In the genomic region with DNA sequence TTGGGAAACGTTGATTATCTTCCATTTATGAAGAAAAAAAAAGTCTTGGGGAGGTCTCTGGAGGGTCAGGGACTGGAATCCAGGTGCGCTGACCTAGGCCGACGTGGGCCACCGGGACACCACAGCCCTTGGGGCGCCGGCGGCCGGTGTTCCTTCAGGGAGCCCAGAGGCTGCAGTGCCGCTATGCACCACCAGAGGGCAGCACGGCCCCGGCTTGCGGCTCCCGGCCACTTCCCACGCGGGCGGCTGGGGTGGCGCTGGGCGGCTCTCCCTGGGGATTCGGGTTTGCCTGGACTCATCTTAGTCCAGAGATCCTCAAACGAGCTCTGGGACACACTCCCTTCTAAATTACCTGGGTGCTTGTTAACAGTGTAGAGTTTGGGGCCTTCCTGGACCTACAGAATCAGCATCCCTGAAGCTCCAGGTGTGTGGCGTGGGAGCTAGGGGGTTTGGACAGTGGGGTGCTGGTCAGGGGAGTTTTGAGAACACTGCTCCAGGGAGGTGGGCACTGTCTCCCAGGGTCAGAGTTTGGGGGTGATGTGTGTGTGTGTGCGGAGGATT, we compare ENCODE assay signal across 1 cellular context.
TF ChIP-seq lines count a peak whose summit lies in the region.

No MANE protein-coding gene starts in this region.

TF ChIP-seq in HepG2, 621 proteins besides CTCF, POLR2A, EP300 and RAD21 (continued from another document and continues in another):
- TF ChIP-seq, protein P1, sequence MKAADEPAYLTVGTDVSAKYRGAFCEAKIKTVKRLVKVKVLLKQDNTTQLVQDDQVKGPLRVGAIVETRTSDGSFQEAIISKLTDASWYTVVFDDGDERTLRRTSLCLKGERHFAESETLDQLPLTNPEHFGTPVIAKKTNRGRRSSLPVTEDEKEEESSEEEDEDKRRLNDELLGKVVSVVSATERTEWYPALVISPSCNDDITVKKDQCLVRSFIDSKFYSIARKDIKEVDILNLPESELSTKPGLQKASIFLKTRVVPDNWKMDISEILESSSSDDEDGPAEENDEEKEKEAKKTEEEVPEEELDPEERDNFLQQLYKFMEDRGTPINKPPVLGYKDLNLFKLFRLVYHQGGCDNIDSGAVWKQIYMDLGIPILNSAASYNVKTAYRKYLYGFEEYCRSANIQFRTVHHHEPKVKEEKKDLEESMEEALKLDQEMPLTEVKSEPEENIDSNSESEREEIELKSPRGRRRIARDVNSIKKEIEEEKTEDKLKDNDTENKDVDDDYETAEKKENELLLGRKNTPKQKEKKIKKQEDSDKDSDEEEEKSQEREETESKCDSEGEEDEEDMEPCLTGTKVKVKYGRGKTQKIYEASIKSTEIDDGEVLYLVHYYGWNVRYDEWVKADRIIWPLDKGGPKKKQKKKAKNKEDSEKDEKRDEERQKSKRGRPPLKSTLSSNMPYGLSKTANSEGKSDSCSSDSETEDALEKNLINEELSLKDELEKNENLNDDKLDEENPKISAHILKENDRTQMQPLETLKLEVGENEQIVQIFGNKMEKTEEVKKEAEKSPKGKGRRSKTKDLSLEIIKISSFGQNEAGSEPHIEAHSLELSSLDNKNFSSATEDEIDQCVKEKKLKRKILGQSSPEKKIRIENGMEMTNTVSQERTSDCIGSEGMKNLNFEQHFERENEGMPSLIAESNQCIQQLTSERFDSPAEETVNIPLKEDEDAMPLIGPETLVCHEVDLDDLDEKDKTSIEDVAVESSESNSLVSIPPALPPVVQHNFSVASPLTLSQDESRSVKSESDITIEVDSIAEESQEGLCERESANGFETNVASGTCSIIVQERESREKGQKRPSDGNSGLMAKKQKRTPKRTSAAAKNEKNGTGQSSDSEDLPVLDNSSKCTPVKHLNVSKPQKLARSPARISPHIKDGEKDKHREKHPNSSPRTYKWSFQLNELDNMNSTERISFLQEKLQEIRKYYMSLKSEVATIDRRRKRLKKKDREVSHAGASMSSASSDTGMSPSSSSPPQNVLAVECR (CRISPR knock-in tag; IDR thresholded peaks at IDR 0.05; ENCODE audit: borderline replicate concordance), result no peak
- TF ChIP-seq, protein P2, sequence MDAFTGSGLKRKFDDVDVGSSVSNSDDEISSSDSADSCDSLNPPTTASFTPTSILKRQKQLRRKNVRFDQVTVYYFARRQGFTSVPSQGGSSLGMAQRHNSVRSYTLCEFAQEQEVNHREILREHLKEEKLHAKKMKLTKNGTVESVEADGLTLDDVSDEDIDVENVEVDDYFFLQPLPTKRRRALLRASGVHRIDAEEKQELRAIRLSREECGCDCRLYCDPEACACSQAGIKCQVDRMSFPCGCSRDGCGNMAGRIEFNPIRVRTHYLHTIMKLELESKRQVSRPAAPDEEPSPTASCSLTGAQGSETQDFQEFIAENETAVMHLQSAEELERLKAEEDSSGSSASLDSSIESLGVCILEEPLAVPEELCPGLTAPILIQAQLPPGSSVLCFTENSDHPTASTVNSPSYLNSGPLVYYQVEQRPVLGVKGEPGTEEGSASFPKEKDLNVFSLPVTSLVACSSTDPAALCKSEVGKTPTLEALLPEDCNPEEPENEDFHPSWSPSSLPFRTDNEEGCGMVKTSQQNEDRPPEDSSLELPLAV (CRISPR knock-in tag; conservative IDR thresholded peaks at IDR 0.05; ENCODE audit: low read depth), result no peak
- TF ChIP-seq SIX4 (CRISPR knock-in tag; IDR thresholded peaks at IDR 0.05) (no peak), HES4 (CRISPR knock-in tag; IDR thresholded peaks at IDR 0.05; ENCODE audit: borderline replicate concordance) (no peak; the same call in 1 of the 2 replicates), ZNF777 (CRISPR knock-in tag; IDR thresholded peaks at IDR 0.05) (no peak), JDP2 (CRISPR knock-in tag; IDR thresholded peaks at IDR 0.05; ENCODE audit: borderline replicate concordance) (no peak), ZNF879 (CRISPR knock-in tag; IDR thresholded peaks at IDR 0.05) (no peak), ZKSCAN1 (IDR thresholded peaks at IDR 0.05; ENCODE audit: low read length) (no peak), ZNF776 (CRISPR knock-in tag; IDR thresholded peaks at IDR 0.05) (no peak), ZNF282 (IDR thresholded peaks at IDR 0.05; ENCODE audit: partially characterized antibody) (no peak), ZNF230 (CRISPR knock-in tag; IDR thresholded peaks at IDR 0.05) (0 out of 2 replicates have a peak, but pooled peaks have one; percentile 45), FOXJ3 (CRISPR knock-in tag; IDR thresholded peaks at IDR 0.05; ENCODE audit: borderline replicate concordance) (peak; percentile 32; the same call in 1 of the 2 replicates), KAT8 (CRISPR knock-in tag; IDR thresholded peaks at IDR 0.05) (no peak), ZFP36 (IDR thresholded peaks at IDR 0.05; ENCODE audit: borderline replicate concordance, low read depth, low read length, partially characterized antibody) (no peak)
- TF ChIP-seq, protein P3, sequence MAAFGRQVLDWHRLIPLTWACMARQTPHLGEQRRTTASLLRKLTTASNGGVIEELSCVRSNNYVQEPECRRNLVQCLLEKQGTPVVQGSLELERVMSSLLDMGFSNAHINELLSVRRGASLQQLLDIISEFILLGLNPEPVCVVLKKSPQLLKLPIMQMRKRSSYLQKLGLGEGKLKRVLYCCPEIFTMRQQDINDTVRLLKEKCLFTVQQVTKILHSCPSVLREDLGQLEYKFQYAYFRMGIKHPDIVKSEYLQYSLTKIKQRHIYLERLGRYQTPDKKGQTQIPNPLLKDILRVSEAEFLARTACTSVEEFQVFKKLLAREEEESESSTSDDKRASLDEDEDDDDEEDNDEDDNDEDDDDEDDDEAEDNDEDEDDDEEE (CRISPR knock-in tag; IDR thresholded peaks at IDR 0.05), result no peak
- TF ChIP-seq, protein P4, sequence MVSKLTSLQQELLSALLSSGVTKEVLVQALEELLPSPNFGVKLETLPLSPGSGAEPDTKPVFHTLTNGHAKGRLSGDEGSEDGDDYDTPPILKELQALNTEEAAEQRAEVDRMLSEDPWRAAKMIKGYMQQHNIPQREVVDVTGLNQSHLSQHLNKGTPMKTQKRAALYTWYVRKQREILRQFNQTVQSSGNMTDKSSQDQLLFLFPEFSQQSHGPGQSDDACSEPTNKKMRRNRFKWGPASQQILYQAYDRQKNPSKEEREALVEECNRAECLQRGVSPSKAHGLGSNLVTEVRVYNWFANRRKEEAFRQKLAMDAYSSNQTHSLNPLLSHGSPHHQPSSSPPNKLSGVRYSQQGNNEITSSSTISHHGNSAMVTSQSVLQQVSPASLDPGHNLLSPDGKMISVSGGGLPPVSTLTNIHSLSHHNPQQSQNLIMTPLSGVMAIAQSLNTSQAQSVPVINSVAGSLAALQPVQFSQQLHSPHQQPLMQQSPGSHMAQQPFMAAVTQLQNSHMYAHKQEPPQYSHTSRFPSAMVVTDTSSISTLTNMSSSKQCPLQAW (CRISPR knock-in tag; IDR thresholded peaks at IDR 0.05), result peak; percentile 58; the same call in 1 of the 2 replicates
- TF ChIP-seq, protein P5, sequence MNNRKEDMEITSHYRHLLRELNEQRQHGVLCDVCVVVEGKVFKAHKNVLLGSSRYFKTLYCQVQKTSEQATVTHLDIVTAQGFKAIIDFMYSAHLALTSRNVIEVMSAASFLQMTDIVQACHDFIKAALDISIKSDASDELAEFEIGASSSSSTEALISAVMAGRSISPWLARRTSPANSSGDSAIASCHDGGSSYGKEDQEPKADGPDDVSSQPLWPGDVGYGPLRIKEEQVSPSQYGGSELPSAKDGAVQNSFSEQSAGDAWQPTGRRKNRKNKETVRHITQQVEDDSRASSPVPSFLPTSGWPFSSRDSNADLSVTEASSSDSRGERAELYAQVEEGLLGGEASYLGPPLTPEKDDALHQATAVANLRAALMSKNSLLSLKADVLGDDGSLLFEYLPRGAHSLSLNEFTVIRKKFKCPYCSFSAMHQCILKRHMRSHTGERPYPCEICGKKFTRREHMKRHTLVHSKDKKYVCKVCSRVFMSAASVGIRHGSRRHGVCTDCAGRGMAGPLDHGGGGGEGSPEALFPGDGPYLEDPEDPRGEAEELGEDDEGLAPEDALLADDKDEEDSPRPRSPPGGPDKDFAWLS (CRISPR knock-in tag; IDR thresholded peaks at IDR 0.05; ENCODE audit: borderline replicate concordance), result no peak
- TF ChIP-seq, protein P6, sequence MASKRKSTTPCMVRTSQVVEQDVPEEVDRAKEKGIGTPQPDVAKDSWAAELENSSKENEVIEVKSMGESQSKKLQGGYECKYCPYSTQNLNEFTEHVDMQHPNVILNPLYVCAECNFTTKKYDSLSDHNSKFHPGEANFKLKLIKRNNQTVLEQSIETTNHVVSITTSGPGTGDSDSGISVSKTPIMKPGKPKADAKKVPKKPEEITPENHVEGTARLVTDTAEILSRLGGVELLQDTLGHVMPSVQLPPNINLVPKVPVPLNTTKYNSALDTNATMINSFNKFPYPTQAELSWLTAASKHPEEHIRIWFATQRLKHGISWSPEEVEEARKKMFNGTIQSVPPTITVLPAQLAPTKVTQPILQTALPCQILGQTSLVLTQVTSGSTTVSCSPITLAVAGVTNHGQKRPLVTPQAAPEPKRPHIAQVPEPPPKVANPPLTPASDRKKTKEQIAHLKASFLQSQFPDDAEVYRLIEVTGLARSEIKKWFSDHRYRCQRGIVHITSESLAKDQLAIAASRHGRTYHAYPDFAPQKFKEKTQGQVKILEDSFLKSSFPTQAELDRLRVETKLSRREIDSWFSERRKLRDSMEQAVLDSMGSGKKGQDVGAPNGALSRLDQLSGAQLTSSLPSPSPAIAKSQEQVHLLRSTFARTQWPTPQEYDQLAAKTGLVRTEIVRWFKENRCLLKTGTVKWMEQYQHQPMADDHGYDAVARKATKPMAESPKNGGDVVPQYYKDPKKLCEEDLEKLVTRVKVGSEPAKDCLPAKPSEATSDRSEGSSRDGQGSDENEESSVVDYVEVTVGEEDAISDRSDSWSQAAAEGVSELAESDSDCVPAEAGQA (IDR thresholded peaks at IDR 0.05; ENCODE audit: low read depth), result no peak
- TF ChIP-seq, protein P6 (CRISPR knock-in tag; IDR thresholded peaks at IDR 0.05; ENCODE audit: borderline replicate concordance), result no peak
- TF ChIP-seq, protein P7, sequence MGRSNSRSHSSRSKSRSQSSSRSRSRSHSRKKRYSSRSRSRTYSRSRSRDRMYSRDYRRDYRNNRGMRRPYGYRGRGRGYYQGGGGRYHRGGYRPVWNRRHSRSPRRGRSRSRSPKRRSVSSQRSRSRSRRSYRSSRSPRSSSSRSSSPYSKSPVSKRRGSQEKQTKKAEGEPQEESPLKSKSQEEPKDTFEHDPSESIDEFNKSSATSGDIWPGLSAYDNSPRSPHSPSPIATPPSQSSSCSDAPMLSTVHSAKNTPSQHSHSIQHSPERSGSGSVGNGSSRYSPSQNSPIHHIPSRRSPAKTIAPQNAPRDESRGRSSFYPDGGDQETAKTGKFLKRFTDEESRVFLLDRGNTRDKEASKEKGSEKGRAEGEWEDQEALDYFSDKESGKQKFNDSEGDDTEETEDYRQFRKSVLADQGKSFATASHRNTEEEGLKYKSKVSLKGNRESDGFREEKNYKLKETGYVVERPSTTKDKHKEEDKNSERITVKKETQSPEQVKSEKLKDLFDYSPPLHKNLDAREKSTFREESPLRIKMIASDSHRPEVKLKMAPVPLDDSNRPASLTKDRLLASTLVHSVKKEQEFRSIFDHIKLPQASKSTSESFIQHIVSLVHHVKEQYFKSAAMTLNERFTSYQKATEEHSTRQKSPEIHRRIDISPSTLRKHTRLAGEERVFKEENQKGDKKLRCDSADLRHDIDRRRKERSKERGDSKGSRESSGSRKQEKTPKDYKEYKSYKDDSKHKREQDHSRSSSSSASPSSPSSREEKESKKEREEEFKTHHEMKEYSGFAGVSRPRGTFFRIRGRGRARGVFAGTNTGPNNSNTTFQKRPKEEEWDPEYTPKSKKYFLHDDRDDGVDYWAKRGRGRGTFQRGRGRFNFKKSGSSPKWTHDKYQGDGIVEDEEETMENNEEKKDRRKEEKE (IDR thresholded peaks at IDR 0.05), result no peak
- TF ChIP-seq, protein P8, sequence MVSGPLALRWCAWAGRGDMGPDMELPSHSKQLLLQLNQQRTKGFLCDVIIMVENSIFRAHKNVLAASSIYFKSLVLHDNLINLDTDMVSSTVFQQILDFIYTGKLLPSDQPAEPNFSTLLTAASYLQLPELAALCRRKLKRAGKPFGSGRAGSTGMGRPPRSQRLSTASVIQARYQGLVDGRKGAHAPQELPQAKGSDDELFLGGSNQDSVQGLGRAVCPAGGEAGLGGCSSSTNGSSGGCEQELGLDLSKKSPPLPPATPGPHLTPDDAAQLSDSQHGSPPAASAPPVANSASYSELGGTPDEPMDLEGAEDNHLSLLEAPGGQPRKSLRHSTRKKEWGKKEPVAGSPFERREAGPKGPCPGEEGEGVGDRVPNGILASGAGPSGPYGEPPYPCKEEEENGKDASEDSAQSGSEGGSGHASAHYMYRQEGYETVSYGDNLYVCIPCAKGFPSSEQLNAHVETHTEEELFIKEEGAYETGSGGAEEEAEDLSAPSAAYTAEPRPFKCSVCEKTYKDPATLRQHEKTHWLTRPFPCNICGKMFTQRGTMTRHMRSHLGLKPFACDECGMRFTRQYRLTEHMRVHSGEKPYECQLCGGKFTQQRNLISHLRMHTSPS (CRISPR knock-in tag; IDR thresholded peaks at IDR 0.05; ENCODE audit: low read depth), result no peak
- TF ChIP-seq, protein P9, sequence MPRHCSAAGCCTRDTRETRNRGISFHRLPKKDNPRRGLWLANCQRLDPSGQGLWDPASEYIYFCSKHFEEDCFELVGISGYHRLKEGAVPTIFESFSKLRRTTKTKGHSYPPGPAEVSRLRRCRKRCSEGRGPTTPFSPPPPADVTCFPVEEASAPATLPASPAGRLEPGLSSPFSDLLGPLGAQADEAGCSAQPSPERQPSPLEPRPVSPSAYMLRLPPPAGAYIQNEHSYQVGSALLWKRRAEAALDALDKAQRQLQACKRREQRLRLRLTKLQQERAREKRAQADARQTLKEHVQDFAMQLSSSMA (CRISPR knock-in tag; IDR thresholded peaks at IDR 0.05), result no peak
- TF ChIP-seq, protein P10, sequence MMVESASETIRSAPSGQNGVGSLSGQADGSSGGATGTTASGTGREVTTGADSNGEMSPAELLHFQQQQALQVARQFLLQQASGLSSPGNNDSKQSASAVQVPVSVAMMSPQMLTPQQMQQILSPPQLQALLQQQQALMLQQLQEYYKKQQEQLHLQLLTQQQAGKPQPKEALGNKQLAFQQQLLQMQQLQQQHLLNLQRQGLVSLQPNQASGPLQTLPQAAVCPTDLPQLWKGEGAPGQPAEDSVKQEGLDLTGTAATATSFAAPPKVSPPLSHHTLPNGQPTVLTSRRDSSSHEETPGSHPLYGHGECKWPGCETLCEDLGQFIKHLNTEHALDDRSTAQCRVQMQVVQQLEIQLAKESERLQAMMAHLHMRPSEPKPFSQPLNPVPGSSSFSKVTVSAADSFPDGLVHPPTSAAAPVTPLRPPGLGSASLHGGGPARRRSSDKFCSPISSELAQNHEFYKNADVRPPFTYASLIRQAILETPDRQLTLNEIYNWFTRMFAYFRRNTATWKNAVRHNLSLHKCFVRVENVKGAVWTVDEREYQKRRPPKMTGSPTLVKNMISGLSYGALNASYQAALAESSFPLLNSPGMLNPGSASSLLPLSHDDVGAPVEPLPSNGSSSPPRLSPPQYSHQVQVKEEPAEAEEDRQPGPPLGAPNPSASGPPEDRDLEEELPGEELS (CRISPR knock-in tag; IDR thresholded peaks at IDR 0.05), result no peak
